Comparison of ENCODE assay signal across 22 cellular contexts in genomic region chr3:190496859-190497258, GRCh38. TPM values are rescaled to one million over a fixed set of nuclear protein-coding genes. Genes with fewer than 3 reads are reported as not detected.
DNase-seq lines count a peak whose midpoint lies in the region; ATAC-seq and TF ChIP-seq lines count a peak whose summit lies in the region.
"Had no signal": no experiment of that assay in that cellular context is flagged by ENCODE, and none has a peak within 500 bp of the region (broad histone marks: within the 10 kb centered on the region; RNA-seq: fewer than 3 reads in every experiment).

No MANE protein-coding gene starts in this region.

- H3K4me3 ChIP-seq in heart left ventricle (no peak overlapping the region), right atrium auricular region (no peak overlapping the region), fibroblast of mammary gland (ENCODE audit: control insufficient read depth, low read depth, low read length) (no peak overlapping the region), esophagus muscularis mucosa (no peak overlapping the region)
- H3K4me3 ChIP-seq: A549, BLaER1 had no signal

- H3K27me3 ChIP-seq in heart left ventricle (no peaks in the 10 kb centered on the region), right atrium auricular region (no peaks in the 10 kb centered on the region), esophagus muscularis mucosa (no peaks in the 10 kb centered on the region)
- H3K27me3 ChIP-seq: BLaER1 had no signal

- H3K27ac ChIP-seq in heart left ventricle, result peak overlapping the region in 8 of 12 donors; percentile 0 to 78 (median 47)
- peak overlapping the region in 1 of 2 donors; percentile 63 for H3K27ac ChIP-seq in right atrium auricular region
- no peak overlapping the region for H3K27ac ChIP-seq in esophagus muscularis mucosa (replicated peaks in 1 of 4)
- H3K27ac ChIP-seq: 22Rv1, A549, BLaER1 had no signal

- H3K36me3 ChIP-seq in heart left ventricle (no peaks in the 10 kb centered on the region), right atrium auricular region (no peaks in the 10 kb centered on the region), esophagus muscularis mucosa (no peaks in the 10 kb centered on the region)
- H3K36me3 ChIP-seq: BLaER1 had no signal

- intact Hi-C loops in heart left ventricle (cut with DNase I), result no loop called here
- intact Hi-C loops in esophagus muscularis mucosa (cut with DNase I), result no loop called here

- WGBS in heart left ventricle, 4 donors, result 7 to 21% (median 11%) methylated on average over 1 of the region's 1 CpG
- WGBS in esophagus muscularis mucosa, result 9% methylated on average over 1 of the region's 1 CpG

- TF ChIP-seq CTCF in heart left ventricle (IDR thresholded peaks at IDR 0.05) (no peak), right atrium auricular region (IDR thresholded peaks at IDR 0.05) (no peak), fibroblast of mammary gland (conservative IDR thresholded peaks at IDR 0.05; ENCODE audit: control insufficient read depth, insufficient read depth, low read depth, low read length) (no peak), esophagus muscularis mucosa (IDR thresholded peaks at IDR 0.05) (no peak)

- TF ChIP-seq EP300 in esophagus muscularis mucosa (IDR thresholded peaks at IDR 0.05), result no peak

- no peak for ATAC-seq in heart left ventricle
- ATAC-seq in HG03342 (IDR thresholded peaks at IDR 0.05; ENCODE audit: unreplicated experiment), result no peak
- ATAC-seq: A549, HCT116 had no signal

- no peak for DNase-seq in heart left ventricle
- DNase-seq in right atrium auricular region (ENCODE audit: low spot score), result no peak
- DNase-seq in LHCN-M2 (ENCODE audit: low read depth), result peak; percentile 40
- peak; percentile 35 for DNase-seq in fibroblast of mammary gland (ENCODE audit: low read depth)
- no peak for DNase-seq in SW480 (ENCODE audit: low spot score)
- no peak for DNase-seq in esophagus muscularis mucosa (ENCODE audit: extremely low spot score)
- DNase-seq: CD4-positive, alpha-beta memory T cell; DMS153; DMS79; GDM1; GOT3; H7; HFFc6 had no signal

- peaks cover 0 to 35% (median 4%) of the 10 kb centered on the region in 12 donors for H3K4me1 ChIP-seq in heart left ventricle
- peaks cover 0 to 5% of the 10 kb centered on the region in 2 donors for H3K4me1 ChIP-seq in right atrium auricular region
- no peaks in the 10 kb centered on the region for H3K4me1 ChIP-seq in esophagus muscularis mucosa
- H3K4me1 ChIP-seq: A549 had no signal

- H3K9me3 ChIP-seq in heart left ventricle (no peaks in the 10 kb centered on the region), right atrium auricular region (no peaks in the 10 kb centered on the region), esophagus muscularis mucosa (no peaks in the 10 kb centered on the region)
- H3K9me3 ChIP-seq: A549, BLaER1 had no signal

- TF ChIP-seq POLR2A in heart left ventricle (IDR thresholded peaks at IDR 0.05), result no peak
- no peak for TF ChIP-seq POLR2A in esophagus muscularis mucosa (IDR thresholded peaks at IDR 0.05; ENCODE audit: low read depth)

RNA-seq across cellular contexts. Expression of gene IL1RAP, which starts 17.0 kb away (rescaled TPM):
- total RNA-seq in heart left ventricle, result 10 to 100 TPM in 3 of 9 donors, 1 to 10 TPM in 6; 3.9 to 16.4 (median 8.2) TPM
- 10 to 100 TPM in 1 of 2 donors, 1 to 10 TPM in 1; 1.6 to 12.0 TPM for polyA plus RNA-seq in heart left ventricle
- total RNA-seq in right atrium auricular region, result 1 to 10 TPM; 3.4 to 6.3 TPM
- total RNA-seq in LHCN-M2 (2014; rRNA removed), result 8.0 and 8.8 TPM in 2 replicates
- 3.3 TPM for polyA plus RNA-seq in LHCN-M2 (2012)
- total RNA-seq in esophagus muscularis mucosa, result 10 to 100 TPM in 1 of 4 donors, 1 to 10 TPM in 3; 4.5 to 13.9 (median 5.2) TPM

RNA-seq across cellular contexts. Expression of gene TMEM207, which starts 47.2 kb away (rescaled TPM):
- total RNA-seq in heart left ventricle (not detected), right atrium auricular region (not detected), LHCN-M2 (2014; rRNA removed) (not detected in 2 replicates), esophagus muscularis mucosa (not detected)
- polyA plus RNA-seq in heart left ventricle, result not detected
- not detected for polyA plus RNA-seq in LHCN-M2 (2012)
- total RNA-seq: CD4-positive, alpha-beta memory T cell; Daoy; H7; HFFc6; HT-29 had no signal
- polyA plus RNA-seq: A549; AG04450; CD14-positive monocyte; CD4-positive, alpha-beta memory T cell had no signal

Comparison
In these comparisons a context has a peak if more than half of its experiments do, and no peak if none do; other contexts are left out.
1. DNase-seq: peak in LHCN-M2 (single experiment) and fibroblast of mammary gland (single experiment); none in heart left ventricle (0 of 5), right atrium auricular region (single experiment), SW480 (single experiment) and esophagus muscularis mucosa (single experiment).
2. H3K27ac ChIP-seq: peak in heart left ventricle (8 of 12); none in esophagus muscularis mucosa (0 of 4).